9 cellular contexts compared by ENCODE assay signal in the genomic region with DNA sequence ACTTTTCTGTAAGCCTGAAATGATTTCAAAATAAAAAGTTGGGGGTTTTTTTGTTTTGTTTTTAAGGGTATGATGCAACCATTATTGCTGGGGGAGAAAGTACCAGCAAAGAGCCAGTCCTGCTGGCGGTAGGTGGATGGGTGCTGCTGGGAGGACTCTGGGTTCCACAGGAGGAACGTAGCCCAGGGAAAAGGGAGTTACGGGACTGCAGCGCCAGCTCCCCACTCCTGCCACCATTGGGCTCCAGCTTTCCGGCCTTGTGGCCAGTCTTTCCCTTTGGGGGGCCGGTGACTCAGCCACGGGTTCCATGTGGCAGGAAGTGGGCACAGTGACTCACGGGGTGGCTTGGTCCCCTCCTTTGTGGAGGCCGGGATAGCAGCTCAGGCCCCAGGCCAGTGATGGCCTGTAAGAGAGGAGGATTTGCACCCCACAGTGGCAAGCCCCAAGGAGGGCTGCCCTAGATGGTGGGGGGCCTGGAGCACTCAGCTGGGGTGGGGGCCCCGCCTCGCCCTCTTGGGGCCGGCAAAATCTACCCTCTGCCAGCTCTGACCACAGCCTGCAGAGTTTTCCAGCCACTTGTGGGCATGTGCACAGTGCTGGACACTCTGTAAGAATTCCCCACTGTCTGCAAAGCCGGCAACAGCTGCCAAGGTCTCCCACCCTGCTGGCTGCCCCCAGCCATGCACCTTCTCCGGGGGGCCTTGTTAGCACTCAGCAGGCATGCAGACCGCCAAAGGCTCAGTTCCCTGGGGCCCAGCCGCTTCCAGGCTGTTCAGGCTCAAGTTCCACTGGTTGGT. TPM values are rescaled to one million over a fixed set of nuclear protein-coding genes. Genes with fewer than 3 reads are reported as not detected.
A peak's percentile ranks its signal among the peaks of the same experiment; 100 is the strongest.
DNase-seq lines count a peak whose midpoint lies in the region; ATAC-seq and TF ChIP-seq lines count a peak whose summit lies in the region.
"Had no signal": no experiment of that assay in that cellular context is flagged by ENCODE, and none has a peak within 500 bp of the region (broad histone marks: within the 10 kb centered on the region; RNA-seq: fewer than 3 reads in every experiment).

No MANE protein-coding gene starts in this region.

- peak overlapping the region; percentile 88 for H3K27ac Mint-ChIP-seq in Calu3 (ENCODE audit: unreplicated experiment)
- H3K27ac Mint-ChIP-seq in nephron = peak overlapping the region in 2 of 3 experiments; percentile 57 to 68
- H3K27ac Mint-ChIP-seq: mesothelial cell of epicardium had no signal

- H3K9me3 ChIP-seq in MG63 = no peaks in the 10 kb centered on the region

- BruUV-seq in Calu3 (replicated peaks; lab: Mats Ljungman, UMichigan) = TSS peak; percentile 59

- ATAC-seq in HG03280 (IDR thresholded peaks at IDR 0.05; ENCODE audit: unreplicated experiment) (no peak), GM18511 (IDR thresholded peaks at IDR 0.05; ENCODE audit: unreplicated experiment) (no peak), GM19351 (IDR thresholded peaks at IDR 0.05; ENCODE audit: unreplicated experiment) (no peak)

- no peak overlapping the region for H3K4me3 ChIP-seq in MG63
- H3K4me3 ChIP-seq in astrocyte of the spinal cord (ENCODE audit: low read depth, low read length) = no peak overlapping the region

- DNase-seq in Calu3 (peak; percentile 72), MG63 (peak; percentile 97), astrocyte of the spinal cord (ENCODE audit: low read depth, low spot score) (peak; percentile 90), NCI-H524 treated with DMSO at 0.1 percent for 48 hours (lab: John Stamatoyannopoulos, UW) (no peak)

- intact Hi-C loops in Calu3 (cut with micrococcal nuclease; ENCODE audit: unreplicated experiment) = no loop called here

- H3K36me3 ChIP-seq in MG63 = no peaks in the 10 kb centered on the region

- peaks cover 55% of the 10 kb centered on the region for H3K4me1 Mint-ChIP-seq in Calu3 (ENCODE audit: low read depth, unreplicated experiment)
- peaks cover 27% of the 10 kb centered on the region for H3K4me1 Mint-ChIP-seq in nephron

- H3K4me3 Mint-ChIP-seq in Calu3 (ENCODE audit: low read depth, unreplicated experiment) (no peak overlapping the region), nephron (no peak overlapping the region)
- H3K4me3 Mint-ChIP-seq: mesothelial cell of epicardium had no signal

- H3K36me3 Mint-ChIP-seq in Calu3 (ENCODE audit: insufficient read depth, unreplicated experiment) (peaks cover 22% of the 10 kb centered on the region), nephron (ENCODE audit: low read depth) (no peaks in the 10 kb centered on the region)
- H3K36me3 Mint-ChIP-seq: mesothelial cell of epicardium had no signal

- no peaks in the 10 kb centered on the region for H3K27me3 ChIP-seq in MG63

- CTCF ChIA-PET in Calu3 (lab: Charles Lee) = interaction anchor here (0.6 to 1.4 kb wide), 5 partner anchors 14 to 137 kb away, joined by 3 to 4 read pairs (median 4); a partner anchor contains a TSS

- TF ChIP-seq CTCF in Calu3 (IDR thresholded peaks at IDR 0.05; ENCODE audit: unreplicated experiment) (no peak), astrocyte of the spinal cord (IDR thresholded peaks at IDR 0.05; ENCODE audit: low read depth, low read length) (peak; percentile 6), nephron (IDR thresholded peaks at IDR 0.05; ENCODE audit: unreplicated experiment in 3 of 3) (no peak)

- H3K9me3 Mint-ChIP-seq in Calu3 (ENCODE audit: low read depth, unreplicated experiment) = no peaks in the 10 kb centered on the region
- no peaks in the 10 kb centered on the region for H3K9me3 Mint-ChIP-seq in nephron
- H3K9me3 Mint-ChIP-seq: mesothelial cell of epicardium had no signal

- in situ Hi-C loops in astrocyte of the spinal cord (cut with HindIII; ENCODE audit: low sequenced_read_pairs) = no loop called here

- H3K27me3 Mint-ChIP-seq in Calu3 (ENCODE audit: unreplicated experiment) = no peaks in the 10 kb centered on the region
- peaks cover 4% of the 10 kb centered on the region for H3K27me3 Mint-ChIP-seq in nephron (ENCODE audit: low read depth)

RNA-seq across cellular contexts. Expression of a gene that starts 30.4 kb away (rescaled TPM):
- 39.5 and 51.6 TPM in 2 replicates for total RNA-seq in Calu3 (2022)
- 23.4 and 32.9 TPM in 2 replicates for total RNA-seq in MG63 (2014; rRNA removed; shearing (Covaris generic); ENCODE audit: low replicate concordance)

RNA-seq across cellular contexts. Expression of a gene that starts 49.0 kb away (rescaled TPM):
- 39.5 and 42.6 TPM in 2 replicates for total RNA-seq in Calu3 (2022)
- 47.3 and 48.7 TPM in 2 replicates for total RNA-seq in MG63 (2014; rRNA removed; shearing (Covaris generic); ENCODE audit: low replicate concordance)
